In genomic region chr1:161162052-161162451, GRCh38 we compare ENCODE assay signal across 1 cellular context.
TF ChIP-seq lines count a peak whose summit lies in the region.

No MANE protein-coding gene starts in this region.

TF ChIP-seq in K562, 482 proteins besides CTCF, POLR2A, EP300 and RAD21 (continued from another document):
- TF ChIP-seq RNF219 (CRISPR knock-in tag; IDR thresholded peaks at IDR 0.05) (no peak), ARHGAP35 (IDR thresholded peaks at IDR 0.05; ENCODE audit: partially characterized antibody) (no peak), ZSCAN29 (IDR thresholded peaks at IDR 0.05) (no peak), CXXC5 (CRISPR knock-in tag; IDR thresholded peaks at IDR 0.05) (peak; percentile 55), CREM (IDR thresholded peaks at IDR 0.05; ENCODE audit: low read depth) (no peak), ZNF75A (CRISPR knock-in tag; IDR thresholded peaks at IDR 0.05) (no peak), EGR1 (conservative IDR thresholded peaks at IDR 0.05) (no peak), NCOA4 (IDR thresholded peaks at IDR 0.05; ENCODE audit: partially characterized antibody) (no peak), ETS1 (conservative IDR thresholded peaks at IDR 0.05; ENCODE audit: control insufficient read depth, low read depth, low read length) (no peak), E2F6 (IDR thresholded peaks at IDR 0.05; ENCODE audit: borderline replicate concordance in 1 of 2, extremely low read depth in 1 of 2, insufficient read depth in 1 of 2, insufficient read length in 1 of 2, low read depth in 1 of 2, low read length in 1 of 2, poor library complexity in 1 of 2, severe bottlenecking in 1 of 2) (no peak), HNRNPLL (IDR thresholded peaks at IDR 0.05; ENCODE audit: low read depth, low read length, poor library complexity, severe bottlenecking) (no peak), FOSL1 (tag; conservative IDR thresholded peaks at IDR 0.05) (no peak), RBM17 (IDR thresholded peaks at IDR 0.05; ENCODE audit: borderline replicate concordance, low read depth, low read length) (no peak), SMARCB1 (IDR thresholded peaks at IDR 0.05; ENCODE audit: insufficient read length, low read depth) (no peak), HES1 (IDR thresholded peaks at IDR 0.05; ENCODE audit: low read depth) (no peak), ELF2 (CRISPR knock-in tag; IDR thresholded peaks at IDR 0.05) (no peak), C11orf30 (IDR thresholded peaks at IDR 0.05; ENCODE audit: low read depth) (no peak), PRDM10 (IDR thresholded peaks at IDR 0.05; ENCODE audit: partially characterized antibody) (peak; percentile 67), MECOM (CRISPR knock-in tag; IDR thresholded peaks at IDR 0.05) (no peak), MED1 (CRISPR knock-in tag; IDR thresholded peaks at IDR 0.05; ENCODE audit: borderline replicate concordance) (no peak), MTA2 (IDR thresholded peaks at IDR 0.05; ENCODE audit: low read depth) (peak; percentile 21; the same call in 1 of the 2 replicates), ZNF311 (CRISPR knock-in tag; IDR thresholded peaks at IDR 0.05) (no peak), SNRNP70 (optimal IDR thresholded peaks at IDR 0.05; ENCODE audit: low read depth, low read length) (no peak), E2F4 (CRISPR knock-in tag; IDR thresholded peaks at IDR 0.05; ENCODE audit: low read depth) (no peak), ARID1B (IDR thresholded peaks at IDR 0.05) (peak; percentile 67), FOXP4 (CRISPR knock-in tag; IDR thresholded peaks at IDR 0.05; ENCODE audit: borderline replicate concordance) (no peak), ZFP36 (IDR thresholded peaks at IDR 0.05; ENCODE audit: low read depth, low read length, partially characterized antibody) (peak; percentile 62), TBP (optimal IDR thresholded peaks at IDR 0.05; ENCODE audit: low read depth, low read length) (peak; percentile 38), ZNF785 (CRISPR knock-in tag; IDR thresholded peaks at IDR 0.05) (no peak), ZC3H4 (CRISPR knock-in tag; IDR thresholded peaks at IDR 0.05; ENCODE audit: borderline replicate concordance) (no peak), DDX20 (tag; IDR thresholded peaks at IDR 0.05; ENCODE audit: low read depth) (no peak), STAT5B (CRISPR knock-in tag; IDR thresholded peaks at IDR 0.05) (no peak), HDGF (IDR thresholded peaks at IDR 0.05) (no peak), ZNF79 (CRISPR knock-in tag; IDR thresholded peaks at IDR 0.05; ENCODE audit: low read depth) (no peak), NCOA1 (IDR thresholded peaks at IDR 0.05; ENCODE audit: low read depth) (no peak), HMGN3 (IDR thresholded peaks at IDR 0.05; ENCODE audit: borderline replicate concordance, extremely low read depth, insufficient read length, low read depth, low read length) (no peak), NELFE (IDR thresholded peaks at IDR 0.05; ENCODE audit: insufficient read depth, insufficient read length) (no peak), MYC (IDR thresholded peaks at IDR 0.05; ENCODE audit: low read depth, low read length) (0 out of 2 replicates have a peak, but pooled peaks have one; percentile 52), MYC (CRISPR knock-in tag; IDR thresholded peaks at IDR 0.05; ENCODE audit: borderline replicate concordance, low read depth) (no peak), HDAC1 (IDR thresholded peaks at IDR 0.05) (peak in 1 of 2 experiments; percentile 43; a peak in 1 of 4 replicates), SFPQ (IDR thresholded peaks at IDR 0.05; ENCODE audit: low read depth, low read length) (no peak), PCBP2 (IDR thresholded peaks at IDR 0.05; ENCODE audit: low read depth, low read length, poor library complexity, severe bottlenecking) (no peak), MYNN (IDR thresholded peaks at IDR 0.05) (no peak), MYNN (CRISPR knock-in tag; IDR thresholded peaks at IDR 0.05) (no peak), ZNF121 (CRISPR knock-in tag; conservative IDR thresholded peaks at IDR 0.05) (no peak), ZBTB17 (CRISPR knock-in tag; IDR thresholded peaks at IDR 0.05) (no peak), ZNF212 (CRISPR knock-in tag; IDR thresholded peaks at IDR 0.05) (no peak), ZNF561 (CRISPR knock-in tag; conservative IDR thresholded peaks at IDR 0.05) (no peak), FOXM1 (IDR thresholded peaks at IDR 0.05; ENCODE audit: low read depth) (no peak), FOXM1 (CRISPR knock-in tag; IDR thresholded peaks at IDR 0.05; ENCODE audit: low read depth) (no peak), ZNF224 (CRISPR knock-in tag; IDR thresholded peaks at IDR 0.05) (no peak), HDAC2 (IDR thresholded peaks at IDR 0.05) (0 out of 2 replicates have a peak, but pooled peaks have one; percentile 42), MEF2A (IDR thresholded peaks at IDR 0.05; ENCODE audit: control insufficient read depth, low read depth, low read length) (no peak), TAF1 (IDR thresholded peaks at IDR 0.05; ENCODE audit: control insufficient read depth, extremely low read depth, insufficient read depth, low read length, severe bottlenecking) (peak; percentile 40)
